Comparison of ENCODE assay signal across 1 cellular context in genomic region chr10:7887417-7887816, GRCh38.
TF ChIP-seq lines count a peak whose summit lies in the region.

No MANE protein-coding gene starts in this region.

TF ChIP-seq in GM23338, 12 proteins besides CTCF, POLR2A, EP300 and RAD21 (continued from another document):
- TF ChIP-seq ZNF462 (CRISPR knock-in tag; IDR thresholded peaks at IDR 0.05): no peak
- no peak for TF ChIP-seq POLR2AphosphoS5 (IDR thresholded peaks at IDR 0.05; ENCODE audit: low read depth)
- no peak for TF ChIP-seq ZNF114 (CRISPR knock-in tag; IDR thresholded peaks at IDR 0.05)
- no peak for TF ChIP-seq EZH2phosphoT487 (IDR thresholded peaks at IDR 0.05; ENCODE audit: unreplicated experiment)
- no peak for TF ChIP-seq CREB1 (CRISPR knock-in tag; IDR thresholded peaks at IDR 0.05; ENCODE audit: low read depth)
- no peak for TF ChIP-seq EZH2 (IDR thresholded peaks at IDR 0.05; ENCODE audit: low read depth, unreplicated experiment)
- TF ChIP-seq ZNF331 (CRISPR knock-in tag; IDR thresholded peaks at IDR 0.05; ENCODE audit: low read depth): no peak
- TF ChIP-seq NANOG (IDR thresholded peaks at IDR 0.05; ENCODE audit: borderline replicate concordance): no peak
- no peak for TF ChIP-seq JUNB (IDR thresholded peaks at IDR 0.05; ENCODE audit: unreplicated experiment)
- TF ChIP-seq REST (IDR thresholded peaks at IDR 0.05; ENCODE audit: unreplicated experiment): no peak
